In genomic region chr6:26319405-26320128, GRCh38 we compare ENCODE assay signal across 1 cellular context.
TF ChIP-seq lines count a peak whose summit lies in the region.

No MANE protein-coding gene starts in this region.

TF ChIP-seq in endothelial cell of umbilical vein, 7 proteins besides CTCF, POLR2A, EP300 and RAD21:
- TF ChIP-seq MAX (IDR thresholded peaks at IDR 0.05; ENCODE audit: insufficient read depth, insufficient read length): no peak
- no peak for TF ChIP-seq POLR2AphosphoS5 (IDR thresholded peaks at IDR 0.05; ENCODE audit: insufficient read depth, low read depth, low read length)
- TF ChIP-seq JUN (IDR thresholded peaks at IDR 0.05; ENCODE audit: borderline replicate concordance, insufficient read depth, insufficient read length, low read depth): no peak
- no peak for TF ChIP-seq MYC (IDR thresholded peaks at IDR 0.05; ENCODE audit: low read depth, low read length)
- TF ChIP-seq GATA2 (IDR thresholded peaks at IDR 0.05; ENCODE audit: insufficient read depth, insufficient read length, low read depth, low read length): no peak
- TF ChIP-seq FOS (IDR thresholded peaks at IDR 0.05; ENCODE audit: borderline replicate concordance, insufficient read depth, low read length): no peak
- TF ChIP-seq EZH2 (IDR thresholded peaks at IDR 0.05; ENCODE audit: borderline replicate concordance, low read depth, low read length, severe bottlenecking): no peak
